In the genomic region with DNA sequence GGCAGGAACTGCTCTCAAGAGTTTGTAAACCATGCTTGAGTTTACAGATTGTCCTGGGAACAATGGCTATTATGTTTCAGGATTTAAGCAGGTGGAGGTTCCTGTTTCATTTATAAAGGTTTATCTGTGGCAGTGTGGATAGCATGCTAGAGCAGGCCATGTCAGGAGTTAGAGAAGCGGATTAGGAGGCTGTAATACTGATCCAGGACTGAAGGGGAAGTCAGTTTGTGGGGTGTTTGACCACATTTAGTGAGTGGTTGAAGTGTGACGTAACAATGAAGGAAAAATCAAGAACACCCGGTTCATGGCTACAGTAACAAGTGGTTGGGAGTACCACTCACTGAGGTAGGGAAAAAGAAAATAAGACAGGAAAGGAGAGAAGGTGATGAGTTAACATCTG, we compare ENCODE assay signal across 22 cellular contexts.
"Had no signal": no experiment of that assay in that cellular context is flagged by ENCODE, and none has a peak within 500 bp of the region (broad histone marks: within the 10 kb centered on the region; RNA-seq: fewer than 3 reads in every experiment).

No MANE protein-coding gene starts in this region.

- H3K36me3 ChIP-seq: ascending aorta, brain microvascular endothelial cell, neutrophil, ovary, right atrium auricular region, spleen, uterus had no signal

- H3K27me3 Mint-ChIP-seq: dendritic cell treated with granulocyte-macrophage colony-stimulating factor and Interleukin-4, amounts not matched to agents 40 ng/mL and 50 ng/mL, for 4 days had no signal

- H3K36me3 Mint-ChIP-seq: activated naive CD4-positive, alpha-beta T cell treated with anti-CD3 and anti-CD28 coated beads, Interleukin-2, amount 50 U/mL, for 24 hours; natural killer cell treated with Interleukin-12 subunit alpha and Interleukin-12 subunit beta and Interleukin-15 and Interleukin-18, amount 100 ng/mL, for 72 hours had no signal

- H3K9me3 ChIP-seq: ascending aorta, neutrophil, ovary, psoas muscle, right atrium auricular region, spleen, testis, uterus had no signal

- H3K4me1 Mint-ChIP-seq: activated naive CD4-positive, alpha-beta T cell treated with anti-CD3 and anti-CD28 coated beads, Interleukin-2, amount 50 U/mL, for 24 hours had no signal

- ATAC-seq: left ventricle myocardium superior; natural killer cell treated with Interleukin-12 subunit alpha and Interleukin-12 subunit beta and Interleukin-15 and Interleukin-18, amount 100 ng/mL, for 72 hours; psoas muscle had no signal

- H3K27me3 ChIP-seq: ascending aorta, brain microvascular endothelial cell, neutrophil, ovary, right atrium auricular region, spleen, testis, uterus had no signal

- H3K4me3 ChIP-seq: ascending aorta, ovary, psoas muscle, right atrium auricular region, spleen, testis, uterus had no signal

- H3K27ac ChIP-seq: ascending aorta, brain microvascular endothelial cell, neutrophil, ovary, psoas muscle, right atrium auricular region, spleen, testis, uterus had no signal

- H3K27ac Mint-ChIP-seq: activated naive CD4-positive, alpha-beta T cell treated with anti-CD3 and anti-CD28 coated beads, Interleukin-2, amount 50 U/mL, for 24 hours; dendritic cell treated with granulocyte-macrophage colony-stimulating factor and Interleukin-4, amounts not matched to agents 40 ng/mL and 50 ng/mL, for 4 days; natural killer cell treated with Interleukin-12 subunit alpha and Interleukin-12 subunit beta and Interleukin-15 and Interleukin-18, amount 100 ng/mL, for 72 hours had no signal

- H3K4me3 Mint-ChIP-seq: activated naive CD4-positive, alpha-beta T cell treated with anti-CD3 and anti-CD28 coated beads, Interleukin-2, amount 50 U/mL, for 24 hours; dendritic cell treated with granulocyte-macrophage colony-stimulating factor and Interleukin-4, amounts not matched to agents 40 ng/mL and 50 ng/mL, for 4 days; natural killer cell treated with Interleukin-12 subunit alpha and Interleukin-12 subunit beta and Interleukin-15 and Interleukin-18, amount 100 ng/mL, for 72 hours had no signal

- H3K9me3 Mint-ChIP-seq: activated naive CD4-positive, alpha-beta T cell treated with anti-CD3 and anti-CD28 coated beads, Interleukin-2, amount 50 U/mL, for 24 hours; dendritic cell treated with granulocyte-macrophage colony-stimulating factor and Interleukin-4, amounts not matched to agents 40 ng/mL and 50 ng/mL, for 4 days had no signal

- DNase-seq: activated gamma-delta T cell treated with Interleukin-2 at 50 U/mL for 16 hours; activated T-cell treated with anti-CD3 and anti-CD28 coated beads, Interleukin-2, amount 50 U/mL, for 1 hour; brain microvascular endothelial cell; caudate nucleus; effector CD4-positive, alpha-beta T cell; erythroblast; foreskin fibroblast; left ventricle myocardium superior; ovary; psoas muscle; spleen; stimulated activated CD4-positive, alpha-beta T cell treated with anti-CD3 and anti-CD28 coated beads, Interleukin-4, amount 100 ng/mL, for 1 hour; stimulated activated naive CD4-positive, alpha-beta T cell; testis; trophoblast cell; uterus had no signal

- H3K4me1 ChIP-seq: ascending aorta, psoas muscle, right atrium auricular region, spleen, testis, uterus had no signal
